In genomic region chr5:157607371-157608161, GRCh38 we compare ENCODE assay signal across 8 cellular contexts. TPM values are rescaled to one million over a fixed set of nuclear protein-coding genes. Genes with fewer than 3 reads are reported as not detected.
A peak's percentile ranks its signal among the peaks of the same experiment; 100 is the strongest.
DNase-seq lines count a peak whose midpoint lies in the region; ATAC-seq and TF ChIP-seq lines count a peak whose summit lies in the region.

No MANE protein-coding gene starts in this region.

- DNase-seq in GDM1 (lab: John Stamatoyannopoulos, UW) = peak; percentile 64
- DNase-seq in activated CD4-positive, alpha-beta T cell treated with anti-CD3 and anti-CD28 coated beads, Interleukin-2, amount 50 U/mL, for 4 hours = peak; percentile 63 to 70
- peak in 1 of 2 donors; percentile 80 for DNase-seq in fibroblast of lung (ENCODE audit: low read depth in 2 of 2)
- DNase-seq in stimulated activated CD8-positive, alpha-beta memory T cell treated with anti-CD3 and anti-CD28 coated beads, Interleukin-7, amount 100 ng/mL, for 4 hours (ENCODE audit: low read depth in 2 of 2) = peak; percentile 48 to 59
- no peak for DNase-seq in germinal center (ENCODE audit: low spot score)
- no peak for DNase-seq in NCI-H128 (lab: John Stamatoyannopoulos, UW; ENCODE audit: unreplicated experiment)
- DNase-seq in mesenteric fat pad (ENCODE audit: low spot score) = no peak

- no peaks in the 10 kb centered on the region for H3K27me3 ChIP-seq in fibroblast of lung (ENCODE audit: control insufficient read depth, insufficient read depth, low read length)

- no peaks in the 10 kb centered on the region for H3K36me3 ChIP-seq in fibroblast of lung (ENCODE audit: control insufficient read depth, insufficient read depth, low read length)

- no peaks in the 10 kb centered on the region for H3K79me2 ChIP-seq in fibroblast of lung (ENCODE audit: control insufficient read depth, insufficient read depth, low read length)

- H3K4me3 ChIP-seq in fibroblast of lung (replicated peaks in 1 of 4; ENCODE audit: control extremely low read depth in 1 of 4, insufficient read depth in 1 of 4, low read depth in 3 of 4, low read length in 4 of 4) = no peak overlapping the region

- H3K4me2 ChIP-seq in fibroblast of lung (ENCODE audit: extremely low read depth, insufficient read depth, low read length) = peak overlapping the region; percentile 8

- H3K4me1 ChIP-seq in fibroblast of lung (ENCODE audit: control insufficient read depth, extremely low read depth, insufficient read depth, low read length) = peaks cover 5% of the 10 kb centered on the region

- TF ChIP-seq CTCF in fibroblast of lung (conservative IDR thresholded peaks at IDR 0.05 in 1 of 2, IDR thresholded peaks at IDR 0.05 in 1 of 2; ENCODE audit: low read depth in 1 of 2, low read length in 2 of 2) = no peak

- no peak overlapping the region for H3K27ac ChIP-seq in fibroblast of lung (ENCODE audit: insufficient read depth, low read length)

- H3K9ac ChIP-seq in fibroblast of lung (ENCODE audit: insufficient read depth, low read length) = no peak overlapping the region

- H4K20me1 ChIP-seq in fibroblast of lung (ENCODE audit: control insufficient read depth, extremely low read depth, insufficient read depth, low read length) = no peaks in the 10 kb centered on the region

- peak; percentile 53 for ATAC-seq in HG03378 (IDR thresholded peaks at IDR 0.05; ENCODE audit: unreplicated experiment)

- peak overlapping the region; percentile 21 for H2AFZ ChIP-seq in fibroblast of lung (ENCODE audit: low read length)

- H3K9me3 ChIP-seq in fibroblast of lung (ENCODE audit: control insufficient read depth, insufficient read depth, low read depth, low read length) = no peaks in the 10 kb centered on the region

RNA-seq across cellular contexts. Expression of gene ADAM19, which starts 32.0 kb away (rescaled TPM):
- 13.0 and 17.7 TPM in 2 replicates for total RNA-seq in fibroblast of lung
- polyA plus RNA-seq in fibroblast of lung = 19.3 and 65.2 TPM in 2 replicates
- 18.6 and 77.1 TPM in 2 replicates for polyA plus RNA-seq in fibroblast of lung (2012)
- polyA minus RNA-seq in fibroblast of lung (ENCODE audit: low replicate concordance) = 41.0 and 120 TPM in 2 replicates
- total RNA-seq in mesenteric fat pad = 9.4 TPM

RNA-seq across cellular contexts. Expression of gene SOX30, which starts 44.7 kb away (rescaled TPM):
- total RNA-seq in fibroblast of lung (under 0.01 TPM in 1 of 2 replicates, not detected in the other), mesenteric fat pad (not detected)
- 0.02 and 0.05 TPM in 2 replicates for polyA plus RNA-seq in fibroblast of lung
- polyA plus RNA-seq in fibroblast of lung (2012) = 0.05 TPM in 1 of 2 replicates, not detected in the other
- not detected in 2 replicates for polyA minus RNA-seq in fibroblast of lung (ENCODE audit: low replicate concordance)

Comparison
In these comparisons a context has a peak if more than half of its experiments do, and no peak if none do; other contexts are left out.
1. DNase-seq: peak in GDM1 (single experiment), activated CD4-positive, alpha-beta T cell treated with anti-CD3 and anti-CD28 coated beads, Interleukin-2, amount 50 U/mL, for 4 hours (2 of 2) and stimulated activated CD8-positive, alpha-beta memory T cell treated with anti-CD3 and anti-CD28 coated beads, Interleukin-7, amount 100 ng/mL, for 4 hours (2 of 2); none in germinal center (single experiment), NCI-H128 (single experiment) and mesenteric fat pad (single experiment).